Comparison of ENCODE assay signal across 8 cellular contexts in the genomic region with DNA sequence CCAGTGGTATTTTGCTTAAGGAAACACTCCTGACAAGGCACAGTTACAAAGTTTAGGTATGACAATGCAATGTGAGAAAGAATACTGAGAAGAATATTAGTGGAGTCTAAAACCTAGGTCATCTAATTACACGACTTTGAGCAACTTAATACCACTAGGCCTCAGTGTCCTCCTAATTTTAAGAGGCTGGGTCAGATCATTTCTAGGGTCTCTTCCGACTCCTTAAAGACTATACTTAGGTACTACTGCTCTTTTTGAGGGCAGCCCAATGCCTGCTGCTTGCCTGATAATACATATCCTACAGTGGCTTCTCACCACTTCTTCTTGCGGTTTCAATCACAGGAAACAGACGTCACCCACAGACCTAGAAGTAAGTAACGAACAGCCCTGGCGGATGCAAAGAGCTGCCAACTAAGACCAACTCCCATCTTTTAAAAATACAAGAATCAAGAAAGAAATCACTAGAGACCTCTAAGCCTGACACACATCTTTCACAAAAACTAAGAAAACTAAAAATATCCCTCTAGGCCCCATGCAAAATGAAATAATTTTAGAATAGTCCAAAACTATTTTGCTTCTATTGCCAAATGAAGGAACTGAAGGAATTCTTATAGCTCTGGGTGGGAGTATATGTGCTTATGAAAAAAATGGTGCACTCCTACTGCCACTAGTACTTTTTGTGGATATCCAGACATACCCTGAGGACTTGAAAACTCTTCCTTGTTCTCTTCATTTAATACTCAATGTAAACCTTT. TPM values are rescaled to one million over a fixed set of nuclear protein-coding genes. Genes with fewer than 3 reads are reported as not detected.
DNase-seq lines count a peak whose midpoint lies in the region; ATAC-seq, FAIRE-seq and TF ChIP-seq lines count a peak whose summit lies in the region.

No MANE protein-coding gene starts in this region.

- no peaks in the 10 kb centered on the region for H3K36me3 ChIP-seq in kidney (ENCODE audit: control insufficient read depth in 1 of 2, insufficient read depth in 2 of 2, low read length in 2 of 2)

- peak overlapping the region in 1 of 2 donors; percentile 57 for H3K27ac ChIP-seq in kidney (ENCODE audit: low read depth in 2 of 2, low read length in 2 of 2)

- no peaks in the 10 kb centered on the region for H3K9me3 ChIP-seq in kidney (ENCODE audit: control insufficient read depth in 1 of 2, low read length in 2 of 2)

- no peak overlapping the region for H3K4me3 ChIP-seq in kidney (ENCODE audit: low read length in 2 of 2)

- H3K9ac ChIP-seq in kidney (ENCODE audit: low read length in 2 of 2), result no peak overlapping the region

- FAIRE-seq in kidney (lab: Jason Lieb, UNC), result no peak

- peak; percentile 87 for DNase-seq in RPMI8226
- DNase-seq in activated naive CD4-positive, alpha-beta T cell treated with Interleukin-2 at 50 U/mL for 16 hours, result peak; percentile 66
- peak; percentile 59 for DNase-seq in inferior parietal cortex (ENCODE audit: extremely low spot score)
- DNase-seq in stimulated activated CD8-positive, alpha-beta memory T cell treated with anti-CD3 and anti-CD28 coated beads, Interleukin-2, amount 100 ng/mL, for 48 hours (ENCODE audit: low read depth in 2 of 2), result peak; percentile 23 to 31
- no peak for DNase-seq in epidermal melanocyte (ENCODE audit: insufficient read length, low spot score)
- no peak for DNase-seq in kidney

- no peak for TF ChIP-seq CTCF in kidney (IDR thresholded peaks at IDR 0.05; ENCODE audit: borderline replicate concordance, extremely low read depth, insufficient read depth)

- ATAC-seq in GM18520 (IDR thresholded peaks at IDR 0.05; ENCODE audit: unreplicated experiment) (peak; percentile 96), HG02973 (IDR thresholded peaks at IDR 0.05; ENCODE audit: unreplicated experiment) (peak; percentile 94)

- H3K4me1 ChIP-seq in kidney (ENCODE audit: control insufficient read depth in 1 of 2, insufficient read depth in 1 of 2, low read depth in 1 of 2, low read length in 2 of 2), result peaks cover 8 to 22% of the 10 kb centered on the region in 2 donors

- intact Hi-C loops in kidney (cut with DNase I), result no loop called here

RNA-seq across cellular contexts. Expression of a gene that starts 13.1 kb away (rescaled TPM):
- 156 TPM for total RNA-seq in kidney
- 60.6 TPM for polyA plus RNA-seq in kidney (ENCODE audit: insufficient read depth, low read depth, low replicate concordance)

RNA-seq across cellular contexts. Expression of a gene that starts 30.9 kb away (rescaled TPM):
- total RNA-seq in kidney, result 44.7 TPM
- 47.5 TPM for polyA plus RNA-seq in kidney (ENCODE audit: insufficient read depth, low read depth, low replicate concordance)

RNA-seq across cellular contexts. Expression of a gene that starts 31.1 kb away (rescaled TPM):
- total RNA-seq in kidney, result 3.0 TPM
- 8.2 TPM for polyA plus RNA-seq in kidney (ENCODE audit: insufficient read depth, low read depth, low replicate concordance)

RNA-seq across cellular contexts. Expression of a gene that starts 45.5 kb away (rescaled TPM):
- total RNA-seq in kidney, result 20.3 TPM
- 6.4 TPM for polyA plus RNA-seq in kidney (ENCODE audit: insufficient read depth, low read depth, low replicate concordance)

Comparison
In these comparisons a context has a peak if more than half of its experiments do, and no peak if none do; other contexts are left out.
1. DNase-seq: peak in RPMI8226 (single experiment), activated naive CD4-positive, alpha-beta T cell treated with Interleukin-2 at 50 U/mL for 16 hours (single experiment), inferior parietal cortex (single experiment) and stimulated activated CD8-positive, alpha-beta memory T cell treated with anti-CD3 and anti-CD28 coated beads, Interleukin-2, amount 100 ng/mL, for 48 hours (2 of 2); none in epidermal melanocyte (single experiment) and kidney (single experiment).